Comparison of ENCODE assay signal across 1 cellular context in the genomic region with DNA sequence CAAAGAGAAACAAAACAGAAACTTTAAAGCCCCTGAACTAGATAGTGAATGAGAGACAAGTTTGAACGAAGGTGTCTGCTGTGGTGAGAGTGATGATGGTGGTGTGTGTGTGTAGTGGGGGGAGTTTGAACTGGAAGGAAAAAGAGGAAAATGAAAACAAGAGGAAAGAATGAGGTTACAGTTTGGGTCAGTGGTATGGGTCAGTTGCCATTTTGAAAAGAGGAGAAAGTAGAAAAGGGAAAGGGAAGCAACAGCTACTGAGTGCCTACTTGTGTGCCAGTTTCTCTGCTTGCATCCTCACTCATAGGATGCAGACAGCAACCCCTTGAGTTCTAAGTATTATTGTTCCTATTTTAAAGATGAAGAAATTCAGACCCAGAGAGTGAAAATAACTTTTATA.
TF ChIP-seq lines count a peak whose summit lies in the region.

No MANE protein-coding gene starts in this region.

TF ChIP-seq in GM23338, 12 proteins besides CTCF, POLR2A, EP300 and RAD21 (continued from another document):
- TF ChIP-seq, protein P1, sequence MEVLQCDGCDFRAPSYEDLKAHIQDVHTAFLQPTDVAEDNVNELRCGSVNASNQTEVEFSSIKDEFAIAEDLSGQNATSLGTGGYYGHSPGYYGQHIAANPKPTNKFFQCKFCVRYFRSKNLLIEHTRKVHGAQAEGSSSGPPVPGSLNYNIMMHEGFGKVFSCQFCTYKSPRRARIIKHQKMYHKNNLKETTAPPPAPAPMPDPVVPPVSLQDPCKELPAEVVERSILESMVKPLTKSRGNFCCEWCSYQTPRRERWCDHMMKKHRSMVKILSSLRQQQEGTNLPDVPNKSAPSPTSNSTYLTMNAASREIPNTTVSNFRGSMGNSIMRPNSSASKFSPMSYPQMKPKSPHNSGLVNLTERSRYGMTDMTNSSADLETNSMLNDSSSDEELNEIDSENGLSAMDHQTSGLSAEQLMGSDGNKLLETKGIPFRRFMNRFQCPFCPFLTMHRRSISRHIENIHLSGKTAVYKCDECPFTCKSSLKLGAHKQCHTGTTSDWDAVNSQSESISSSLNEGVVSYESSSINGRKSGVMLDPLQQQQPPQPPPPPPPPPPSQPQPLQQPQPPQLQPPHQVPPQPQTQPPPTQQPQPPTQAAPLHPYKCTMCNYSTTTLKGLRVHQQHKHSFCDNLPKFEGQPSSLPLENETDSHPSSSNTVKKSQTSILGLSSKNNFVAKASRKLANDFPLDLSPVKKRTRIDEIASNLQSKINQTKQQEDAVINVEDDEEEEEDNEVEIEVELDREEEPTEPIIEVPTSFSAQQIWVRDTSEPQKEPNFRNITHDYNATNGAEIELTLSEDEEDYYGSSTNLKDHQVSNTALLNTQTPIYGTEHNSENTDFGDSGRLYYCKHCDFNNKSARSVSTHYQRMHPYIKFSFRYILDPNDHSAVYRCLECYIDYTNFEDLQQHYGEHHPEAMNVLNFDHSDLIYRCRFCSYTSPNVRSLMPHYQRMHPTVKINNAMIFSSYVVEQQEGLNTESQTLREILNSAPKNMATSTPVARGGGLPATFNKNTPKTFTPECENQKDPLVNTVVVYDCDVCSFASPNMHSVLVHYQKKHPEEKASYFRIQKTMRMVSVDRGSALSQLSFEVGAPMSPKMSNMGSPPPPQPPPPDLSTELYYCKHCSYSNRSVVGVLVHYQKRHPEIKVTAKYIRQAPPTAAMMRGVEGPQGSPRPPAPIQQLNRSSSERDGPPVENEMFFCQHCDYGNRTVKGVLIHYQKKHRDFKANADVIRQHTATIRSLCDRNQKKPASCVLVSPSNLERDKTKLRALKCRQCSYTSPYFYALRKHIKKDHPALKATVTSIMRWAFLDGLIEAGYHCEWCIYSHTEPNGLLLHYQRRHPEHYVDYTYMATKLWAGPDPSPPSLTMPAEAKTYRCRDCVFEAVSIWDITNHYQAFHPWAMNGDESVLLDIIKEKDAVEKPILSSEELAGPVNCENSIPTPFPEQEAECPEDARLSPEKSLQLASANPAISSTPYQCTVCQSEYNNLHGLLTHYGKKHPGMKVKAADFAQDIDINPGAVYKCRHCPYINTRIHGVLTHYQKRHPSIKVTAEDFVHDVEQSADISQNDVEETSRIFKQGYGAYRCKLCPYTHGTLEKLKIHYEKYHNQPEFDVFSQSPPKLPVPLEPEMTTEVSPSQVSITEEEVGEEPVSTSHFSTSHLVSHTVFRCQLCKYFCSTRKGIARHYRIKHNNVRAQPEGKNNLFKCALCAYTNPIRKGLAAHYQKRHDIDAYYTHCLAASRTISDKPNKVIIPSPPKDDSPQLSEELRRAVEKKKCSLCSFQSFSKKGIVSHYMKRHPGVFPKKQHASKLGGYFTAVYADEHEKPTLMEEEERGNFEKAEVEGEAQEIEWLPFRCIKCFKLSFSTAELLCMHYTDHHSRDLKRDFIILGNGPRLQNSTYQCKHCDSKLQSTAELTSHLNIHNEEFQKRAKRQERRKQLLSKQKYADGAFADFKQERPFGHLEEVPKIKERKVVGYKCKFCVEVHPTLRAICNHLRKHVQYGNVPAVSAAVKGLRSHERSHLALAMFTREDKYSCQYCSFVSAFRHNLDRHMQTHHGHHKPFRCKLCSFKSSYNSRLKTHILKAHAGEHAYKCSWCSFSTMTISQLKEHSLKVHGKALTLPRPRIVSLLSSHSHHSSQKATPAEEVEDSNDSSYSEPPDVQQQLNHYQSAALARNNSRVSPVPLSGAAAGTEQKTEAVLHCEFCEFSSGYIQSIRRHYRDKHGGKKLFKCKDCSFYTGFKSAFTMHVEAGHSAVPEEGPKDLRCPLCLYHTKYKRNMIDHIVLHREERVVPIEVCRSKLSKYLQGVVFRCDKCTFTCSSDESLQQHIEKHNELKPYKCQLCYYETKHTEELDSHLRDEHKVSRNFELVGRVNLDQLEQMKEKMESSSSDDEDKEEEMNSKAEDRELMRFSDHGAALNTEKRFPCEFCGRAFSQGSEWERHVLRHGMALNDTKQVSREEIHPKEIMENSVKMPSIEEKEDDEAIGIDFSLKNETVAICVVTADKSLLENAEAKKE (CRISPR knock-in tag; IDR thresholded peaks at IDR 0.05), result no peak
- TF ChIP-seq, protein P2, sequence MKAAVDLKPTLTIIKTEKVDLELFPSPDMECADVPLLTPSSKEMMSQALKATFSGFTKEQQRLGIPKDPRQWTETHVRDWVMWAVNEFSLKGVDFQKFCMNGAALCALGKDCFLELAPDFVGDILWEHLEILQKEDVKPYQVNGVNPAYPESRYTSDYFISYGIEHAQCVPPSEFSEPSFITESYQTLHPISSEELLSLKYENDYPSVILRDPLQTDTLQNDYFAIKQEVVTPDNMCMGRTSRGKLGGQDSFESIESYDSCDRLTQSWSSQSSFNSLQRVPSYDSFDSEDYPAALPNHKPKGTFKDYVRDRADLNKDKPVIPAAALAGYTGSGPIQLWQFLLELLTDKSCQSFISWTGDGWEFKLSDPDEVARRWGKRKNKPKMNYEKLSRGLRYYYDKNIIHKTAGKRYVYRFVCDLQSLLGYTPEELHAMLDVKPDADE (IDR thresholded peaks at IDR 0.05), result no peak
- TF ChIP-seq STAT1 (IDR thresholded peaks at IDR 0.05; ENCODE audit: unreplicated experiment) (no peak), CREB1 (CRISPR knock-in tag; IDR thresholded peaks at IDR 0.05; ENCODE audit: low read depth) (no peak)
